In the genomic region with DNA sequence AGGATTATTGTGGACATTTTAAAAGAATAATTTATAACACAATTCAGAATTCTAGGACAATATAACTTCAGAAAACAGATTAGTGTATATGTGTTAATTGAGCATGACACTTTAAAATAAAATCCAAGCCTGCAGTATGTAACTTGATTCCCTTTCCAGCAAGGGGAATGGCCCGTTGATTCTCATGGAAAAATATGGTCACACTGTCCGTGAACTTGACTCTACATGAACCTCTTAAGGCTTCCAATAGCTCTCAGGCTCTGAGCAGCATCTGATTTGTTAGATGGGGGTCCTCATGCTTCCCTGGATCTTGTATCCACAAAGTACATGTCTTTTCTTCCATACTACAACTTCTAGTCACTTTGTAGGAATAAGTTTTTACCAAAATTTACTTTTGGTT, we compare ENCODE assay signal across 13 cellular contexts.
"Had no signal": no experiment of that assay in that cellular context is flagged by ENCODE, and none has a peak within 500 bp of the region (broad histone marks: within the 10 kb centered on the region; RNA-seq: fewer than 3 reads in every experiment).

No MANE protein-coding gene starts in this region.

- H3K27ac ChIP-seq: esophagus muscularis mucosa, gastrocnemius medialis, heart left ventricle, neutrophil, right atrium auricular region, upper lobe of left lung had no signal

- H3K9me3 ChIP-seq: esophagus muscularis mucosa, gastrocnemius medialis, heart left ventricle, neutrophil, right atrium auricular region, upper lobe of left lung had no signal

- DNase-seq: activated CD4-positive, alpha-beta T cell treated with anti-CD3 and anti-CD28 coated beads, Interleukin-2, amount 50 U/mL, for 4 hours; activated naive CD4-positive, alpha-beta T cell treated with anti-CD3 and anti-CD28 coated beads, Interleukin-2, amount 10 ng/mL, durations not matched to agents 7 days and 5 days; activated T-cell treated with anti-CD3 and anti-CD28 coated beads, Interleukin-2, amount 50 U/mL, for 1 hour; gastrocnemius medialis; heart left ventricle; naive thymus-derived CD4-positive, alpha-beta T cell; posterior cingulate gyrus; SW 1271; upper lobe of left lung had no signal

- H3K4me1 ChIP-seq: heart left ventricle, right atrium auricular region, upper lobe of left lung had no signal

- ATAC-seq: gastrocnemius medialis; heart left ventricle; left lobe of liver; naive thymus-derived CD4-positive, alpha-beta T cell had no signal

- H3K27me3 ChIP-seq: esophagus muscularis mucosa, gastrocnemius medialis, heart left ventricle, neutrophil, right atrium auricular region, upper lobe of left lung had no signal

- H3K36me3 ChIP-seq: esophagus muscularis mucosa, gastrocnemius medialis, heart left ventricle, neutrophil, right atrium auricular region, upper lobe of left lung had no signal

- H3K4me3 ChIP-seq: esophagus muscularis mucosa, gastrocnemius medialis, heart left ventricle, right atrium auricular region, upper lobe of left lung had no signal
